In the genomic region with DNA sequence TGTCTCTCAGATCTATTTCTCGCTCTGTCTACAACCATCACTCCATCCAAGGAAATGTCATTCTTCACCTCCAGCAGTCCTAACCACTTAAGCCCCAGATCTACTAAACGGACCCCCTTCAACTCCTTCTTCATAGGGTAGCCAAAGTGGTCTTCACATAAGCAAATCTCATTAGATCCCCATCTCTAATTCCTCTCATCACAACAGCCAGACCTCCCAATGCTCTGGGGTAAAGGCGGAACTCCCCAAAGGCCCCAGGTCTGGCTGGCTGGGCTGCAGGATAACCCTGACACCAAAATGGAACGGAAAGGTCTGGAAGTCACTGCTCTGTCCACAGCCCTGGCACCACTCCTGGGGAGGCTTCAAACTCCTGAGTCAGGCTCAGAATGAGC, we compare ENCODE assay signal across 8 cellular contexts. TPM values are rescaled to one million over a fixed set of nuclear protein-coding genes. Genes with fewer than 3 reads are reported as not detected.
DNase-seq lines count a peak whose midpoint lies in the region; ATAC-seq, FAIRE-seq and TF ChIP-seq lines count a peak whose summit lies in the region.

No MANE protein-coding gene starts in this region.

- H2BK20ac ChIP-seq in H9 (ENCODE audit: low read depth, low read length, poor library complexity, severe bottlenecking): no peak overlapping the region

- H3K23ac ChIP-seq in H9 (ENCODE audit: insufficient read length, low read depth, low read length): no peak overlapping the region

- peak overlapping the region; percentile 58 for H3K4me2 ChIP-seq in H9 (ENCODE audit: insufficient read depth, insufficient read length, low read length)

- no peaks in the 10 kb centered on the region for H3K27me3 Mint-ChIP-seq in H9 (ENCODE audit: low read depth)

- H3K27me3 ChIP-seq in H9 (ENCODE audit: insufficient read depth, low read length): no peaks in the 10 kb centered on the region
- H3K27me3 ChIP-seq in right cardiac atrium (ENCODE audit: control insufficient read depth, insufficient read depth): no peaks in the 10 kb centered on the region
- no peaks in the 10 kb centered on the region for H3K27me3 ChIP-seq in small intestine (ENCODE audit: control insufficient read depth in 2 of 2, insufficient read depth in 2 of 2, low read length in 2 of 2)

- H3K36me3 Mint-ChIP-seq in H9 (ENCODE audit: insufficient read depth in 1 of 3, low read depth in 3 of 3): peaks cover 3 to 20% (median 10%) of the 10 kb centered on the region in 3 experiments; a peak in 4 of 7 replicates

- H3K4me1 ChIP-seq in H9 (ENCODE audit: insufficient read depth, low read length) (peaks cover 21% of the 10 kb centered on the region), right cardiac atrium (ENCODE audit: control insufficient read depth, insufficient read depth, low read length) (peaks cover 33% of the 10 kb centered on the region), small intestine (ENCODE audit: control insufficient read depth in 2 of 2, insufficient read depth in 1 of 2, low read depth in 1 of 2, low read length in 1 of 2) (peaks cover 14 to 35% of the 10 kb centered on the region in 2 donors)

- intact Hi-C loops in right cardiac atrium (cut with DNase I): no loop called here

- 100% methylated on average over 1 of the region's 4 CpGs for whole genome bisulfite sequencing in H9 (ENCODE audit: extremely low coverage, insufficient read length, low lambda C conversion rate)
- 18% methylated on average over 4 of the region's 4 CpGs for WGBS in right cardiac atrium
- 34 to 47% (median 42%) methylated on average over 4 of the region's 4 CpGs for WGBS in small intestine, 3 donors

- H3K9me3 Mint-ChIP-seq in H9: no peaks in the 10 kb centered on the region

- H4K8ac ChIP-seq in H9 (replicated peaks; ENCODE audit: insufficient read length, low read depth, low read length): no peak overlapping the region

- no peaks in the 10 kb centered on the region for H3K79me1 ChIP-seq in H9 (ENCODE audit: insufficient read depth, low read depth, low read length, poor library complexity, severe bottlenecking)

- peaks cover 8% of the 10 kb centered on the region for H3K23me2 ChIP-seq in H9 (ENCODE audit: insufficient read length, low read depth, low read length, poor library complexity, severe bottlenecking)

- H3K27ac ChIP-seq in H9 (ENCODE audit: insufficient read length, low read depth, low read length) (peak overlapping the region; percentile 73), VCaP (peak overlapping the region; percentile 93), right cardiac atrium (ENCODE audit: low read length) (peak overlapping the region; percentile 90), small intestine (ENCODE audit: low read depth in 1 of 2, low read length in 1 of 2) (peak overlapping the region; percentile 70 to 96)

- no peak overlapping the region for H4K91ac ChIP-seq in H9 (ENCODE audit: insufficient read length, low read depth, low read length)

- H3K56ac ChIP-seq in H9 (ENCODE audit: insufficient read length, low read depth, low read length): no peak overlapping the region

- H3K4me3 ChIP-seq in right cardiac atrium (ENCODE audit: low read length): no peak overlapping the region
- H3K4me3 ChIP-seq in small intestine (ENCODE audit: low read depth in 1 of 2, low read length in 2 of 2): no peak overlapping the region

- peaks cover 45 to 49% of the 10 kb centered on the region in 2 experiments for H3K4me1 Mint-ChIP-seq in H9

- no peak overlapping the region for H2AFZ ChIP-seq in H9 (ENCODE audit: low read length)

- H3K4ac ChIP-seq in H9 (ENCODE audit: low read depth, low read length): no peak overlapping the region; the same call in 1 of the 2 replicates

- peaks cover 14% of the 10 kb centered on the region; the same call in 1 of the 2 replicates for H3K79me2 ChIP-seq in H9 (ENCODE audit: insufficient read depth, low read length)

- peak overlapping the region; percentile 34 for H3K9ac ChIP-seq in H9 (ENCODE audit: extremely low read depth, insufficient read length, low read length)

- peak overlapping the region; percentile 22 for H2BK5ac ChIP-seq in H9 (ENCODE audit: insufficient read length, low read length)

- H2BK12ac ChIP-seq in H9 (ENCODE audit: insufficient read length, low read depth, low read length): no peak overlapping the region

- H2BK120ac ChIP-seq in H9 (ENCODE audit: low read depth, low read length, poor library complexity, severe bottlenecking): peak overlapping the region; percentile 65

- H2AK5ac ChIP-seq in H9 (ENCODE audit: insufficient read length, low read length): no peak overlapping the region

- DNase-seq in H9: no peak
- DNase-seq in right cardiac atrium: no peak
- no peak for DNase-seq in small intestine
- no peak for DNase-seq in NCI-H2227 (lab: John Stamatoyannopoulos, UW; ENCODE audit: unreplicated experiment)
- no peak for DNase-seq in stimulated activated naive CD4-positive, alpha-beta T cell (lab: John Stamatoyannopoulos, UW)

- ATAC-seq in right cardiac atrium: no peak
- no peak for ATAC-seq in GM19397 (IDR thresholded peaks at IDR 0.05; ENCODE audit: unreplicated experiment)
- ATAC-seq in GM21447 (IDR thresholded peaks at IDR 0.05; ENCODE audit: unreplicated experiment): no peak

- H3K27ac Mint-ChIP-seq in H9: peak overlapping the region; percentile 86 to 98 (median 97)

- no peaks in the 10 kb centered on the region for H3K36me3 ChIP-seq in small intestine (ENCODE audit: control insufficient read depth in 2 of 2, insufficient read depth in 2 of 2, low read length in 2 of 2)

- H3T11ph ChIP-seq in H9 (ENCODE audit: low read length): no peak overlapping the region

- no peak for FAIRE-seq in small intestine (lab: Jason Lieb, UNC)

- peak overlapping the region; percentile 62 for H3K18ac ChIP-seq in H9 (ENCODE audit: insufficient read length, low read depth, low read length)

- H3K4me3 Mint-ChIP-seq in H9: peak overlapping the region in 1 of 2 experiments; percentile 4; a peak in 3 of 5 replicates

- H3K9me3 ChIP-seq in H9 (ENCODE audit: control insufficient read depth, low read depth, low read length): no peaks in the 10 kb centered on the region
- no peaks in the 10 kb centered on the region for H3K9me3 ChIP-seq in right cardiac atrium (ENCODE audit: control insufficient read depth, low read length)
- H3K9me3 ChIP-seq in small intestine (ENCODE audit: control insufficient read depth, low read depth): no peaks in the 10 kb centered on the region

- H2BK15ac ChIP-seq in H9 (ENCODE audit: low read depth, low read length): no peak overlapping the region

- H4K20me1 ChIP-seq in H9 (ENCODE audit: control insufficient read depth, insufficient read depth, insufficient read length): no peaks in the 10 kb centered on the region

- peak overlapping the region; percentile 74 for H4K5ac ChIP-seq in H9 (ENCODE audit: insufficient read length, low read depth, low read length)

- TF ChIP-seq CTCF in H9 (conservative IDR thresholded peaks at IDR 0.05) (no peak), VCaP (conservative IDR thresholded peaks at IDR 0.05) (no peak)

- H3K14ac ChIP-seq in H9 (ENCODE audit: insufficient read depth, low read length): peak overlapping the region; percentile 65

RNA-seq across cellular contexts. Expression of a gene that starts 11.1 kb away (rescaled TPM):
- total RNA-seq in H9 (2021) (45.9 and 49.0 TPM in 2 replicates), right cardiac atrium (10 to 100 TPM; 15.4 to 21.3 (median 19.9) TPM)
- polyA plus RNA-seq in right cardiac atrium (13.3 TPM), small intestine (1 to 10 TPM; 5.6 to 9.1 (median 7.6) TPM)

RNA-seq across cellular contexts. Expression of a gene that starts 26.6 kb away (rescaled TPM):
- total RNA-seq in H9 (2021) (6.5 and 7.9 TPM in 2 replicates), right cardiac atrium (10 to 100 TPM; 10.4 to 12.3 (median 11.7) TPM)
- polyA plus RNA-seq in right cardiac atrium (8.3 TPM), small intestine (10 to 100 TPM; 19.6 to 26.8 (median 21.9) TPM)
